Comparison of ENCODE assay signal across 1 cellular context in the genomic region with DNA sequence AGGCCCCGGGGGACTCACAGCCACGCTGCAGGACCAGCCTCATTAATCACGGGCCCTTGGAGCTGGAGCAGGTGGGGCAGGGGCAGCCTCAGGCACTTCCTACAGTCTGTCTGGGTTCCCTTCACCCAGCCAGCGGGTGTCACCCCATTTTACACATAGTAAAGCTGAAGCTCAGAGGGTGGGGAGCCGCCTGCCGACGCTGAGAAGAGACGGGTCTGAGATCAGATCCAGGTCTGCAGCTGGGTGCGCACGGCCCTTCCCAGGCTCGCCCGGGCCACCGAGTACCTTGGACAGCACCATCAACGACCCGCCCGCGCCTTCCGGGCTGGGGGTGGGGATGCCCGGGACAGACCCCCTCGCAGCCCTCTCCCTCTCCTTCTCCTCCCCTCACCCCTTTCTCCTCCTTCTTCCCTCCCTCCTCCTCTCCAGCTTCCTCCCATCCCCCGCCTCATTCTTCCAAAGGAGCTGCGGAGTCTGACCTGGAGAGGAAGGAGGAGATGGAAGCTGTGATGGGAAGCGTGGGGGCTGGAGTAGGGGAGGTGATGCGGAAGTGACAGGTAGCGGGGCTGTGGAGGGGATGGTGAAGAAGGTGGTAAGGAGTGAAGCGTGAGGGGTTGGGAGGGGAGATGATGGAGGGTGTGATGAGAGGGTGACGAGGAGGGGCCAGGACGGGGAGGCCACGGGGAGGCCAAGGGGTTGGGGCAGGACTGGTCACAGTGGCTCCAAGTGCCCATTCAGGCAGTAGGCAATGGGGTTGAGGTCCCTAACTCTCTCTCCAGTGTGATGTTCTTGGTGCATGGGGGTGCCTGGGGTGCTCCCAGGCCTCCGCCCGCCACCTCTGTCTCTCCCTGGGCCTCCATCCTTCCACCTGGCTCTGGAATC.
TF ChIP-seq lines count a peak whose summit lies in the region.

No MANE protein-coding gene starts in this region.

TF ChIP-seq in liver, 16 proteins besides CTCF, POLR2A, EP300 and RAD21:
- no peak for TF ChIP-seq FOXA2 (IDR thresholded peaks at IDR 0.05)
- TF ChIP-seq TAF1 (conservative IDR thresholded peaks at IDR 0.05): no peak
- TF ChIP-seq, protein P1, sequence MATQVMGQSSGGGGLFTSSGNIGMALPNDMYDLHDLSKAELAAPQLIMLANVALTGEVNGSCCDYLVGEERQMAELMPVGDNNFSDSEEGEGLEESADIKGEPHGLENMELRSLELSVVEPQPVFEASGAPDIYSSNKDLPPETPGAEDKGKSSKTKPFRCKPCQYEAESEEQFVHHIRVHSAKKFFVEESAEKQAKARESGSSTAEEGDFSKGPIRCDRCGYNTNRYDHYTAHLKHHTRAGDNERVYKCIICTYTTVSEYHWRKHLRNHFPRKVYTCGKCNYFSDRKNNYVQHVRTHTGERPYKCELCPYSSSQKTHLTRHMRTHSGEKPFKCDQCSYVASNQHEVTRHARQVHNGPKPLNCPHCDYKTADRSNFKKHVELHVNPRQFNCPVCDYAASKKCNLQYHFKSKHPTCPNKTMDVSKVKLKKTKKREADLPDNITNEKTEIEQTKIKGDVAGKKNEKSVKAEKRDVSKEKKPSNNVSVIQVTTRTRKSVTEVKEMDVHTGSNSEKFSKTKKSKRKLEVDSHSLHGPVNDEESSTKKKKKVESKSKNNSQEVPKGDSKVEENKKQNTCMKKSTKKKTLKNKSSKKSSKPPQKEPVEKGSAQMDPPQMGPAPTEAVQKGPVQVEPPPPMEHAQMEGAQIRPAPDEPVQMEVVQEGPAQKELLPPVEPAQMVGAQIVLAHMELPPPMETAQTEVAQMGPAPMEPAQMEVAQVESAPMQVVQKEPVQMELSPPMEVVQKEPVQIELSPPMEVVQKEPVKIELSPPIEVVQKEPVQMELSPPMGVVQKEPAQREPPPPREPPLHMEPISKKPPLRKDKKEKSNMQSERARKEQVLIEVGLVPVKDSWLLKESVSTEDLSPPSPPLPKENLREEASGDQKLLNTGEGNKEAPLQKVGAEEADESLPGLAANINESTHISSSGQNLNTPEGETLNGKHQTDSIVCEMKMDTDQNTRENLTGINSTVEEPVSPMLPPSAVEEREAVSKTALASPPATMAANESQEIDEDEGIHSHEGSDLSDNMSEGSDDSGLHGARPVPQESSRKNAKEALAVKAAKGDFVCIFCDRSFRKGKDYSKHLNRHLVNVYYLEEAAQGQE (IDR thresholded peaks at IDR 0.05): peak; percentile 96
- no peak for TF ChIP-seq NR2F2 (IDR thresholded peaks at IDR 0.05)
